Comparison of ENCODE assay signal across 20 cellular contexts in genomic region chr13:91167706-91168459, GRCh38.
"Had no signal": no experiment of that assay in that cellular context is flagged by ENCODE, and none has a peak within 500 bp of the region (broad histone marks: within the 10 kb centered on the region; RNA-seq: fewer than 3 reads in every experiment).

No MANE protein-coding gene starts in this region.

- H3K9me3 Mint-ChIP-seq: activated naive CD8-positive, alpha-beta T cell treated with anti-CD3 and anti-CD28 coated beads, Interleukin-2, amount 10 ng/mL, durations not matched to agents 7 days and 5 days; activated T-helper 1 cell treated with anti-CD3 and anti-CD28 coated beads, Interleukin-12 subunit alpha, Interleukin-12 subunit beta, Interleukin-2, Interleukin-4 antibody, amounts not matched to agents 30 ng/mL and 10 ng/mL and 1 ng/mL, durations not matched to agents 14 hours and 24 hours and 36 hours; central memory CD8-positive, alpha-beta T cell; memory B cell; stimulated activated naive B cell treated with anti-CD40 and anti-IgM and Interleukin-4, amounts not matched to agents 10 μg/mL and 1 μg/mL and 100 μg/mL, for 72 hours had no signal

- H3K36me3 Mint-ChIP-seq: activated naive CD8-positive, alpha-beta T cell treated with anti-CD3 and anti-CD28 coated beads, Interleukin-2, amount 10 ng/mL, durations not matched to agents 7 days and 5 days; memory B cell; naive thymus-derived CD4-positive, alpha-beta T cell; stimulated activated naive B cell treated with anti-CD40 and anti-IgM and Interleukin-4, amounts not matched to agents 10 μg/mL and 1 μg/mL and 100 μg/mL, for 72 hours had no signal

- DNase-seq: activated CD4-positive, alpha-beta T cell treated with anti-CD3 and anti-CD28 coated beads, Interleukin-2, amount 50 U/mL, for 1 hour; activated CD8-positive, alpha-beta memory T cell treated with anti-CD3 and anti-CD28 coated beads for 24 hours; activated naive CD4-positive, alpha-beta T cell; activated naive CD8-positive, alpha-beta T cell treated with anti-CD3 and anti-CD28 coated beads, Interleukin-2, amount 10 ng/mL, durations not matched to agents 7 days and 5 days; brain microvascular endothelial cell; effector CD8-positive, alpha-beta T cell; foreskin keratinocyte; kidney glomerular epithelial cell; left ventricle myocardium superior; mucosa of descending colon; naive thymus-derived CD4-positive, alpha-beta T cell; posterior cingulate gyrus; stimulated activated CD4-positive, alpha-beta T cell treated with anti-CD3 and anti-CD28 coated beads, Interleukin-15, amount 100 ng/mL, for 24 hours; stimulated activated CD4-positive, alpha-beta T cell treated with anti-CD3 and anti-CD28 coated beads, Interleukin-4, amount 100 ng/mL, for 1 hour; stimulated activated naive B cell treated with anti-CD40 and anti-IgM and Interleukin-4, amounts not matched to agents 10 μg/mL and 1 μg/mL and 100 μg/mL, for 72 hours; upper lobe of left lung had no signal

- H3K27me3 Mint-ChIP-seq: stimulated activated naive B cell treated with anti-CD40 and anti-IgM and Interleukin-4, amounts not matched to agents 10 μg/mL and 1 μg/mL and 100 μg/mL, for 72 hours had no signal

- H3K4me3 Mint-ChIP-seq: activated naive CD8-positive, alpha-beta T cell treated with anti-CD3 and anti-CD28 coated beads, Interleukin-2, amount 10 ng/mL, durations not matched to agents 7 days and 5 days; activated T-helper 1 cell treated with anti-CD3 and anti-CD28 coated beads, Interleukin-12 subunit alpha, Interleukin-12 subunit beta, Interleukin-2, Interleukin-4 antibody, amounts not matched to agents 30 ng/mL and 10 ng/mL and 1 ng/mL, durations not matched to agents 14 hours and 24 hours and 36 hours; central memory CD8-positive, alpha-beta T cell; memory B cell; naive thymus-derived CD4-positive, alpha-beta T cell; stimulated activated naive B cell treated with anti-CD40 and anti-IgM and Interleukin-4, amounts not matched to agents 10 μg/mL and 1 μg/mL and 100 μg/mL, for 72 hours had no signal

- ATAC-seq: activated CD4-positive, CD25-positive, alpha-beta regulatory T cell treated with anti-CD3 and anti-CD28 coated beads, Interleukin-2, amount 50 U/mL, for 24 hours; foreskin keratinocyte; left ventricle myocardium superior; mucosa of descending colon; naive thymus-derived CD4-positive, alpha-beta T cell; stimulated activated naive B cell treated with anti-CD40 and anti-IgM and Interleukin-4, amounts not matched to agents 10 μg/mL and 1 μg/mL and 100 μg/mL, for 72 hours had no signal

- H3K4me1 Mint-ChIP-seq: activated naive CD8-positive, alpha-beta T cell treated with anti-CD3 and anti-CD28 coated beads, Interleukin-2, amount 10 ng/mL, durations not matched to agents 7 days and 5 days; central memory CD8-positive, alpha-beta T cell; memory B cell; naive thymus-derived CD4-positive, alpha-beta T cell; stimulated activated naive B cell treated with anti-CD40 and anti-IgM and Interleukin-4, amounts not matched to agents 10 μg/mL and 1 μg/mL and 100 μg/mL, for 72 hours had no signal

- H3K27ac Mint-ChIP-seq: activated naive CD8-positive, alpha-beta T cell treated with anti-CD3 and anti-CD28 coated beads, Interleukin-2, amount 10 ng/mL, durations not matched to agents 7 days and 5 days; activated T-helper 1 cell treated with anti-CD3 and anti-CD28 coated beads, Interleukin-12 subunit alpha, Interleukin-12 subunit beta, Interleukin-2, Interleukin-4 antibody, amounts not matched to agents 30 ng/mL and 10 ng/mL and 1 ng/mL, durations not matched to agents 14 hours and 24 hours and 36 hours; memory B cell; naive thymus-derived CD4-positive, alpha-beta T cell; stimulated activated naive B cell treated with anti-CD40 and anti-IgM and Interleukin-4, amounts not matched to agents 10 μg/mL and 1 μg/mL and 100 μg/mL, for 72 hours had no signal
